9 cellular contexts compared by ENCODE assay signal in genomic region chr19:7515471-7516226, GRCh38. TPM values are rescaled to one million over a fixed set of nuclear protein-coding genes. Genes with fewer than 3 reads are reported as not detected.
DNase-seq lines count a peak whose midpoint lies in the region; ATAC-seq and TF ChIP-seq lines count a peak whose summit lies in the region.
"Had no signal": no experiment of that assay in that cellular context is flagged by ENCODE, and none has a peak within 500 bp of the region (broad histone marks: within the 10 kb centered on the region; RNA-seq: fewer than 3 reads in every experiment).

TSS of gene ZNF358 (plus strand) at chr19:7516103. CDS start at chr19:7519243, 3,140 bp downstream.

- no peaks in the 10 kb centered on the region for H3K9me3 Mint-ChIP-seq in activated CD8-positive, alpha-beta T cell treated with anti-CD3 and anti-CD28 coated beads for 36 hours

- H3K9ac ChIP-seq in mesendoderm (ENCODE audit: low read length), result peak within 1 kb of the TSS; percentile 79

- H3K9me3 ChIP-seq in stomach, result no peaks in the 10 kb centered on the region
- H3K9me3 ChIP-seq: neutrophil had no signal

- H3K4me3 ChIP-seq in epithelial cell of proximal tubule (ENCODE audit: low read depth, low read length) (peak within 1 kb of the TSS; percentile 71), mesendoderm (ENCODE audit: low read length) (peak within 1 kb of the TSS; percentile 6), stomach (peak within 1 kb of the TSS; percentile 59 to 83 (median 74))

- peak within 1 kb of the TSS; percentile 98 for H3K18ac ChIP-seq in mesendoderm (ENCODE audit: low read length)

- peak within 1 kb of the TSS; percentile 75 for H3K56ac ChIP-seq in mesendoderm (ENCODE audit: low read length)

- peaks cover 8% of the 10 kb centered on the region for H3K4me1 Mint-ChIP-seq in activated CD8-positive, alpha-beta T cell treated with anti-CD3 and anti-CD28 coated beads for 36 hours (ENCODE audit: low read depth)

- intact Hi-C loops in activated CD8-positive, alpha-beta T cell treated with anti-CD3 and anti-CD28 coated beads for 36 hours (cut with micrococcal nuclease), result no loop called here
- intact Hi-C loops in stomach (cut with DNase I; ENCODE audit: low total_unique reads), result no loop called here

- H3K79me2 ChIP-seq in mesendoderm (ENCODE audit: control insufficient read depth, insufficient read depth, low read length), result no peaks in the 10 kb centered on the region

- peak within 1 kb of the TSS; percentile 38 for H3K4me2 ChIP-seq in mesendoderm (ENCODE audit: low read length)

- H3K27me3 ChIP-seq in mesendoderm (ENCODE audit: insufficient read depth, low read length, poor library complexity) (no peaks in the 10 kb centered on the region), stomach (peaks cover 0 to 6% (median 0%) of the 10 kb centered on the region in 3 donors)

- ATAC-seq in activated CD8-positive, alpha-beta T cell treated with anti-CD3 and anti-CD28 coated beads for 36 hours, result peak; percentile 97
- no peak for ATAC-seq in GM19467 (IDR thresholded peaks at IDR 0.05; ENCODE audit: unreplicated experiment)

- H3K23ac ChIP-seq in mesendoderm (ENCODE audit: low read length), result peak within 1 kb of the TSS; percentile 89

- peak within 1 kb of the TSS; percentile 1 for H2BK5ac ChIP-seq in mesendoderm (ENCODE audit: low read length)

- no peak within 1 kb of the TSS for H2BK15ac ChIP-seq in mesendoderm (replicated peaks; ENCODE audit: low read depth)

- H3K4ac ChIP-seq in mesendoderm (ENCODE audit: low read depth, low read length), result peak within 1 kb of the TSS; percentile 83

- TF ChIP-seq CTCF in activated CD8-positive, alpha-beta T cell treated with anti-CD3 and anti-CD28 coated beads for 36 hours (IDR thresholded peaks at IDR 0.05), result no peak
- TF ChIP-seq CTCF in epithelial cell of proximal tubule (conservative IDR thresholded peaks at IDR 0.05; ENCODE audit: low read depth, low read length) (no peak), stomach (IDR thresholded peaks at IDR 0.05) (no peak)

- no peak for TF ChIP-seq POLR2A in stomach (IDR thresholded peaks at IDR 0.05)

- POLR2A ChIA-PET in activated CD8-positive, alpha-beta T cell treated with anti-CD3 and anti-CD28 coated beads for 36 hours (lab: Charles Lee), result interaction anchor here (1.0 kb wide), 1 partner anchor 19 kb away, joined by 3 read pairs; a partner anchor contains a TSS

- no peaks in the 10 kb centered on the region for H3K36me3 Mint-ChIP-seq in activated CD8-positive, alpha-beta T cell treated with anti-CD3 and anti-CD28 coated beads for 36 hours (ENCODE audit: low read depth)

- DNase-seq in SKM-1 treated with dmso at 0.1 percent for 144 hours (lab: John Stamatoyannopoulos, UW; ENCODE audit: unreplicated experiment) (peak; percentile 35), SKM-1 (lab: John Stamatoyannopoulos, UW; ENCODE audit: unreplicated experiment) (no peak), NCI-H1930 (lab: John Stamatoyannopoulos, UW) (peak; percentile 34 to 46), epithelial cell of proximal tubule (ENCODE audit: low read depth) (no peak), mesendoderm (peak; percentile 86), stomach (peak; percentile 78)
- DNase-seq in activated CD8-positive, alpha-beta T cell treated with anti-CD3 and anti-CD28 coated beads for 36 hours, result peak; percentile 69

- peaks cover 9% of the 10 kb centered on the region for H3K27me3 Mint-ChIP-seq in activated CD8-positive, alpha-beta T cell treated with anti-CD3 and anti-CD28 coated beads for 36 hours

- H3K4me1 ChIP-seq in mesendoderm (ENCODE audit: control insufficient read depth, low read depth, low read length) (peaks cover 3% of the 10 kb centered on the region), stomach (peaks cover 12 to 42% (median 25%) of the 10 kb centered on the region in 4 donors)

- peak within 1 kb of the TSS; percentile 46 for H2BK120ac ChIP-seq in mesendoderm (ENCODE audit: low read depth, low read length)

- H3K79me1 ChIP-seq in mesendoderm (ENCODE audit: low read length), result peaks cover 3% of the 10 kb centered on the region

- WGBS in mesendoderm (ENCODE audit: extremely low coverage, insufficient coverage, low lambda C conversion rate), result no CpG with 5 or more reads among the region's 51 CpGs
- 4 to 20% (median 11%) methylated on average over 10 to 45 of the region's 51 CpGs for WGBS in stomach, 5 donors

- peak within 1 kb of the TSS; percentile 83 for H3K4me3 Mint-ChIP-seq in activated CD8-positive, alpha-beta T cell treated with anti-CD3 and anti-CD28 coated beads for 36 hours

- peak within 1 kb of the TSS; percentile 87 for H3K27ac Mint-ChIP-seq in activated CD8-positive, alpha-beta T cell treated with anti-CD3 and anti-CD28 coated beads for 36 hours

- H4K8ac ChIP-seq in mesendoderm (ENCODE audit: low read depth, low read length), result peak within 1 kb of the TSS; percentile 96

- peak within 1 kb of the TSS; percentile 95 for H4K5ac ChIP-seq in mesendoderm (ENCODE audit: low read length)

- no peaks in the 10 kb centered on the region for H3K36me3 ChIP-seq in mesendoderm (ENCODE audit: control insufficient read depth, insufficient read depth, low read length)
- H3K36me3 ChIP-seq in stomach, result peaks cover 0 to 17% (median 17%) of the 10 kb centered on the region in 4 donors
- H3K36me3 ChIP-seq: neutrophil had no signal

- CTCF ChIA-PET in activated CD8-positive, alpha-beta T cell treated with anti-CD3 and anti-CD28 coated beads for 36 hours (lab: Charles Lee), result interaction anchor here (1.0 to 1.3 kb wide), 2 partner anchors 18 to 89 kb away, joined by 3 to 4 read pairs; a partner anchor contains a TSS

- H3K27ac ChIP-seq in mesendoderm (ENCODE audit: low read depth, low read length) (no peak within 1 kb of the TSS), stomach (peak within 1 kb of the TSS; percentile 85 to 94 (median 87))
- H3K27ac ChIP-seq: neutrophil had no signal

- no peak for TF ChIP-seq EP300 in stomach (IDR thresholded peaks at IDR 0.05)

- H2AK5ac ChIP-seq in mesendoderm (ENCODE audit: low read length), result peak within 1 kb of the TSS; percentile 2

RNA-seq across cellular contexts. Expression of gene ZNF358, which starts in this region (rescaled TPM):
- total RNA-seq in activated CD8-positive, alpha-beta T cell treated with anti-CD3 and anti-CD28 coated beads for 36 hours, result 1 to 10 TPM; 4.8 to 6.5 TPM
- total RNA-seq in epithelial cell of proximal tubule, result 29.5 and 80.8 TPM in 2 replicates
- polyA plus RNA-seq in mesendoderm (2013, experiment 1 of 2), result 59.7 TPM
- 59.5 TPM for polyA plus RNA-seq in mesendoderm (2013, experiment 2 of 2)
- 100 to 1,000 TPM in 1 of 5 donors, 10 to 100 TPM in 3, 1 to 10 TPM in 1; 6.2 to 304 (median 84.0) TPM for total RNA-seq in stomach
- polyA plus RNA-seq in stomach, result 10 to 100 TPM; 68.0 to 75.8 (median 72.4) TPM

Comparison
In these comparisons a context has a peak if more than half of its experiments do, and no peak if none do; other contexts are left out.
1. DNase-seq: peak in SKM-1 treated with dmso at 0.1 percent for 144 hours (single experiment), NCI-H1930 (2 of 2), activated CD8-positive, alpha-beta T cell treated with anti-CD3 and anti-CD28 coated beads for 36 hours (single experiment), mesendoderm (single experiment) and stomach (single experiment); none in SKM-1 (single experiment) and epithelial cell of proximal tubule (single experiment).
2. H3K4me3 ChIP-seq: peak in every context shown above with its lines; median percentile 74 in stomach; 71 in epithelial cell of proximal tubule; 6 in mesendoderm.